ENCODE assay signal across 2 cellular contexts in genomic region chr14:49206832-49207231, GRCh38.
TF ChIP-seq lines count a peak whose summit lies in the region.

No MANE protein-coding gene starts in this region.

TF ChIP-seq in IMR-90, 13 proteins besides CTCF, POLR2A, EP300 and RAD21:
- TF ChIP-seq RCOR1 (IDR thresholded peaks at IDR 0.05; ENCODE audit: insufficient replicate concordance, low read length) (no peak), CEBPB (IDR thresholded peaks at IDR 0.05; ENCODE audit: low read depth, low read length) (no peak), MAFK (IDR thresholded peaks at IDR 0.05; ENCODE audit: low read depth, low read length) (peak; percentile 91), CHD1 (IDR thresholded peaks at IDR 0.05; ENCODE audit: low read depth, low read length) (no peak)

TF ChIP-seq in H1, 55 proteins besides CTCF, POLR2A, EP300 and RAD21:
- TF ChIP-seq ZNF274 (IDR thresholded peaks at IDR 0.05; ENCODE audit: borderline replicate concordance, extremely low read depth, low read length), result no peak
- TF ChIP-seq SRF (IDR thresholded peaks at IDR 0.05; ENCODE audit: low read depth, low read length), result no peak
- no peak for TF ChIP-seq SP2 (IDR thresholded peaks at IDR 0.05; ENCODE audit: low read length)
- peak; percentile 62; the same call in 1 of the 2 replicates for TF ChIP-seq BACH1 (IDR thresholded peaks at IDR 0.05; ENCODE audit: low read length)
- TF ChIP-seq SP4 (IDR thresholded peaks at IDR 0.05; ENCODE audit: low read length), result no peak
- TF ChIP-seq MAFK (IDR thresholded peaks at IDR 0.05; ENCODE audit: low read depth, low read length), result peak; percentile 98
